Comparison of ENCODE assay signal across 8 cellular contexts in the genomic region with DNA sequence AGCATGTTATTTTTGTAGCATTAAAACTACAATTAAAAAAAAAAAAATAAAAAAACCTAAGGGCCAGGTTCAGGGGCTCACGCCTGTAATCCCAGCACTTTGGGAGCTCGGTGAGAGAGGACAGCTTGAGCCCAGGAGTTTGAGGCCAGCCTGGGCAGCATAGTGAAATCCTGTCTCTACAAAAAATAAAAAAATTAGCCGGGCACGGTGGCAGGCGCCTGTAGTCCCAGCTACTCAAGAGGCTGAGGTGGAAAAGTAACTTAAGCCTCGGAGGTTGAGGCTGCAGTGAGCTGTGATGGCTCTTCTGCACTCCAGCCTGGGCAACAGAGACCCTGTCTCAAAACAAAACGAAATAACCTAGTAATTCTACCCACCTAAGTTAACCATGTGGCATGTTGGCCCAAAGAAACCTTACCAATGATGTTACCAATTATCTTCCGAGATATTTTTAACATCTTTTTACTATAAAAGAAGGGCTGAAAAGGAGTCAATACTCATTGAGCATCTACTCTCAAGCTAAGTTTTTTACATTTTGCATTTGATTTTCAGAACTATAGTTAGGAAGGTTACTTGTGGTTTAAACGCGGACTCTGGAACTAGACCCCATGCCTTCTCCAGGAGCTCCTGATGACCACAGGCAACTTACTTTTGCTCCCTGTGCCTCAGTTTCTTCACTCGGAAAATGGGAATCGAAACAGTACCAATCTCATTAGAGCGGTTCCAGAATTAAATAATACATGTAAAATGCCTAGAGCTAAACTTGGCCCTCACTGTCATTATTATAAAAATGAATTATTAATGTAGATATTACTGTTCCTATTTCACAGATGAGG. TPM values are rescaled to one million over a fixed set of nuclear protein-coding genes. Genes with fewer than 3 reads are reported as not detected.
DNase-seq lines count a peak whose midpoint lies in the region; ATAC-seq and TF ChIP-seq lines count a peak whose summit lies in the region.

No MANE protein-coding gene starts in this region.

- H3K36me3 ChIP-seq in SJCRH30: 0 out of 2 replicates have a peak, but pooled peaks cover 7% of the 10 kb centered on the region
- H3K36me3 ChIP-seq in rectal smooth muscle tissue (ENCODE audit: control insufficient read depth, insufficient read depth, low read length): no peaks in the 10 kb centered on the region

- H3K27ac ChIP-seq in SJCRH30 (no peak overlapping the region; the same call in 1 of the 2 replicates), rectal smooth muscle tissue (ENCODE audit: low read depth, low read length) (peak overlapping the region; percentile 99)

- H3K4me1 ChIP-seq in SJCRH30 (peaks cover 18% of the 10 kb centered on the region), rectal smooth muscle tissue (ENCODE audit: control insufficient read depth, insufficient read depth, low read length) (peaks cover 20% of the 10 kb centered on the region)

- H3K27me3 ChIP-seq in SJCRH30 (no peaks in the 10 kb centered on the region), rectal smooth muscle tissue (ENCODE audit: control insufficient read depth, insufficient read depth, low read length) (no peaks in the 10 kb centered on the region)

- no peak for ATAC-seq in HG02973 (IDR thresholded peaks at IDR 0.05; ENCODE audit: unreplicated experiment)
- no peak for ATAC-seq in GM18505 (IDR thresholded peaks at IDR 0.05; ENCODE audit: unreplicated experiment)

- H3K4me3 ChIP-seq in GM12865 (ENCODE audit: low read depth, low read length): peak overlapping the region; percentile 85
- H3K4me3 ChIP-seq in SJCRH30: peak overlapping the region; percentile 97
- H3K4me3 ChIP-seq in rectal smooth muscle tissue (ENCODE audit: low read length): peak overlapping the region; percentile 83

- peak overlapping the region; percentile 88 for H3K9ac ChIP-seq in rectal smooth muscle tissue (ENCODE audit: low read length)

- TF ChIP-seq POLR2A in GM18505 (IDR thresholded peaks at IDR 0.05; ENCODE audit: borderline replicate concordance, extremely low read depth, insufficient read depth, insufficient read length): no peak

- TF ChIP-seq CTCF in GM12865 (IDR thresholded peaks at IDR 0.05; ENCODE audit: insufficient read depth, low read depth, low read length, missing control alignments) (no peak), GM10266 (IDR thresholded peaks at IDR 0.05; ENCODE audit: control insufficient read depth, insufficient read depth, low read depth, missing control alignments) (no peak)

- H3K9me3 ChIP-seq in SJCRH30 (replicated peaks): no peaks in the 10 kb centered on the region

- DNase-seq in GM12865 (ENCODE audit: low read depth) (no peak), SJCRH30 (peak in 1 of 2 experiments; percentile 35), fibroblast of peridontal ligament (ENCODE audit: extremely low read depth) (peak; percentile 42), GM10266 (ENCODE audit: extremely low spot score) (no peak)
- no peak for DNase-seq in activated CD4-positive, CD25-positive, alpha-beta regulatory T cell (lab: John Stamatoyannopoulos, UW)

RNA-seq across cellular contexts. Expression of gene ITGB1, which starts 1.4 kb away (rescaled TPM):
- 331 and 339 TPM in 2 replicates for total RNA-seq in SJCRH30 (2014; rRNA removed; shearing (Covaris generic))
